ENCODE assay signal across 8 cellular contexts in genomic region chr2:219499058-219499307, GRCh38. TPM values are rescaled to one million over a fixed set of nuclear protein-coding genes. Genes with fewer than 3 reads are reported as not detected.
DNase-seq lines count a peak whose midpoint lies in the region; ATAC-seq and TF ChIP-seq lines count a peak whose summit lies in the region.

No MANE protein-coding gene starts in this region.

- peaks cover 26 to 48% of the 10 kb centered on the region in 2 donors for H3K4me1 Mint-ChIP-seq in natural killer cell

- peaks cover 7 to 19% of the 10 kb centered on the region in 2 donors for H3K27me3 Mint-ChIP-seq in natural killer cell (ENCODE audit: low read depth in 2 of 2)

- POLR2A ChIA-PET in BJ (lab: Charles Lee) = interaction anchor here (0.9 kb wide), 1 partner anchor 12 kb away, joined by 5 read pairs; no protein-coding TSS in a partner anchor

- peak overlapping the region; percentile 95 to 98 for H3K27ac ChIP-seq in coronary artery

- H3K36me3 Mint-ChIP-seq in natural killer cell = no peaks in the 10 kb centered on the region

- H3K27me3 ChIP-seq in BJ (ENCODE audit: control insufficient read depth, insufficient read depth, low read length) = no peaks in the 10 kb centered on the region

- H3K4me3 ChIP-seq in BJ (ENCODE audit: low read depth, low read length) (peak overlapping the region; percentile 90), coronary artery (peak overlapping the region; percentile 79)
- H3K4me3 ChIP-seq in Jurkat, Clone E6-1 (ENCODE audit: low read length) = peak overlapping the region; percentile 78

- no peak for ATAC-seq in natural killer cell
- ATAC-seq in HG02840 (IDR thresholded peaks at IDR 0.05; ENCODE audit: low FRiP score, unreplicated experiment) = no peak
- ATAC-seq in GM18505 (IDR thresholded peaks at IDR 0.05; ENCODE audit: unreplicated experiment) = no peak
- ATAC-seq in sciatic nerve = no peak

- intact Hi-C loops in natural killer cell (cut with micrococcal nuclease) = loop anchor here (5.0 kb wide), 1 partner anchor 33 kb away; no protein-coding TSS in a partner anchor
- intact Hi-C loops in sciatic nerve (cut with DNase I) = no loop called here

- CTCF ChIA-PET in BJ (lab: Yijun Ruan, JAX) = interaction anchor here (0.6 to 42.0 kb wide), 11 partner anchors 9 to 193 kb away, joined by 3 to 872 read pairs (median 7); partner anchors contain the start of genes ASIC4, CHPF and TMEM198

- H3K36me3 ChIP-seq in BJ (ENCODE audit: control insufficient read depth, insufficient read depth, low read length) = peaks cover 8% of the 10 kb centered on the region

- TF ChIP-seq POLR2A in GM18505 (IDR thresholded peaks at IDR 0.05; ENCODE audit: borderline replicate concordance, extremely low read depth, insufficient read depth, insufficient read length) = no peak

- no peak for TF ChIP-seq CTCF in BJ (IDR thresholded peaks at IDR 0.05; ENCODE audit: insufficient read depth, low read depth, low read length)
- no peak for TF ChIP-seq CTCF in coronary artery (IDR thresholded peaks at IDR 0.05)
- TF ChIP-seq CTCF in natural killer cell (IDR thresholded peaks at IDR 0.05) = no peak

- DNase-seq in BJ (ENCODE audit: low read depth) (no peak), coronary artery (ENCODE audit: low spot score) (no peak), natural killer cell (no peak), germinal center (ENCODE audit: low spot score) (no peak), sciatic nerve (ENCODE audit: low spot score) (no peak)
- DNase-seq in Jurkat, Clone E6-1 (ENCODE audit: low read depth, low spot score) = no peak

- peak overlapping the region; percentile 94 for H3K4me3 Mint-ChIP-seq in natural killer cell

- H3K27ac Mint-ChIP-seq in natural killer cell = peak overlapping the region; percentile 84 to 90

- H3K9me3 Mint-ChIP-seq in natural killer cell = no peaks in the 10 kb centered on the region

RNA-seq across cellular contexts. Expression of gene GMPPA, which starts 0.3 kb away (rescaled TPM):
- 123 and 171 TPM in 2 replicates for polyA plus RNA-seq in BJ (2011; rRNA removed)
- 83.3 and 128 TPM in 2 replicates for polyA minus RNA-seq in BJ (2011; rRNA and poly(A)+ RNA removed)
- 46.3 TPM for polyA plus RNA-seq in Jurkat, Clone E6-1 (2012; ENCODE audit: insufficient read depth, insufficient read length)
- 10 to 100 TPM; 27.6 to 36.3 (median 33.8) TPM for total RNA-seq in natural killer cell
- total RNA-seq in sciatic nerve = 25.9 TPM

RNA-seq across cellular contexts. Expression of gene ASIC4, which starts 15.3 kb away (rescaled TPM):
- polyA plus RNA-seq in BJ (2011; rRNA removed) = 0.04 and 0.09 TPM in 2 replicates
- 0.09 TPM in 1 of 2 replicates, not detected in the other for polyA minus RNA-seq in BJ (2011; rRNA and poly(A)+ RNA removed)
- polyA plus RNA-seq in Jurkat, Clone E6-1 (2012; ENCODE audit: insufficient read depth, insufficient read length) = not detected
- total RNA-seq in natural killer cell = under 1 TPM in 2 of 3 donors, not detected in 1; 0.12 to 0.20 TPM
- total RNA-seq in sciatic nerve = 0.31 TPM

RNA-seq across cellular contexts. Expression of gene CHPF, which starts 44.6 kb away (rescaled TPM):
- polyA plus RNA-seq in BJ (2011; rRNA removed) = 65.0 and 119 TPM in 2 replicates
- polyA minus RNA-seq in BJ (2011; rRNA and poly(A)+ RNA removed) = 19.2 and 21.0 TPM in 2 replicates
- polyA plus RNA-seq in Jurkat, Clone E6-1 (2012; ENCODE audit: insufficient read depth, insufficient read length) = 11.0 TPM
- 10 to 100 TPM in 2 of 3 donors, 1 to 10 TPM in 1; 9.6 to 19.2 (median 12.7) TPM for total RNA-seq in natural killer cell
- total RNA-seq in sciatic nerve = 33.4 TPM

RNA-seq across cellular contexts. Expression of gene TMEM198, which starts 44.8 kb away (rescaled TPM):
- polyA plus RNA-seq in BJ (2011; rRNA removed) = 2.5 and 4.0 TPM in 2 replicates
- polyA minus RNA-seq in BJ (2011; rRNA and poly(A)+ RNA removed) = 1.2 and 1.9 TPM in 2 replicates
- polyA plus RNA-seq in Jurkat, Clone E6-1 (2012; ENCODE audit: insufficient read depth, insufficient read length) = 0.65 TPM
- total RNA-seq in natural killer cell (1 to 10 TPM; 1.7 to 2.3 (median 1.8) TPM), sciatic nerve (2.1 TPM)
